ENCODE assay signal across 16 cellular contexts in the genomic region with DNA sequence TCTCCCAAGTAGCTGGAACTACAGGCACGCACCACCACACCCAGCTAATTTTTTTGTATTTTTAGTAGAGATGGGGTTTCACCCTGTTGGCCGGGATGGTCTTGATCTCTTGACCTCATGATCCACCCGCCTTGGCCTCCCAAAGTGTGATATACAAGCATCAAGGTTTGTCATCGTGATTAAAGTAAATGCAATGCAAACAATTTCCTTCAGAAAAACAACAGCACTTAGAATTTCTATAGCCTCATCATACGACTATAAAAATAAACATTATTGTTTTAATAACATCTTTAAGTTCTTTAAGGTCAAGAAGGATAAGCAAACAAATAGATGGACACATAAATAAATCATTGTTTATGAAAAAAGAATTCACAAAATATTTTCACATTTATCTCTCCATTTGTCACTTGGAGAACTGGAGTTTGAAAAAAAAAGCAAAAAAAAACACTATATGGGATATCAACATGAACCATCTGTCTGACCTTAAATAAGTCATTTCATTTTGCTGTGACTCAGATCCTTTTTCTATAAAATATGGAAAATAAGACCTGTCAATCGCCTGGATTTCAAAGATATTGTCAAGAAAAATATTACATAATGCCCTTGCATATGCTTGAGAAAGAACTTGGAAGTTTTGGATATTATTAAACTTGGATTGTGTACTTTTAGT.
"Had no signal": no experiment of that assay in that cellular context is flagged by ENCODE, and none has a peak within 500 bp of the region (broad histone marks: within the 10 kb centered on the region; RNA-seq: fewer than 3 reads in every experiment).

No MANE protein-coding gene starts in this region.

- H3K9me3 ChIP-seq: ovary had no signal

- ATAC-seq: activated T-cell treated with anti-CD3 and anti-CD28 coated beads, Interleukin-2, amount 50 U/mL, for 4 hours; stimulated activated naive CD8-positive, alpha-beta T cell treated with anti-CD3 and anti-CD28 coated beads, Interleukin-15, amount 100 ng/mL, for 72 hours had no signal

- H3K4me1 Mint-ChIP-seq: activated naive CD4-positive, alpha-beta T cell treated with anti-CD3 and anti-CD28 coated beads, Interleukin-2, amount 50 U/mL, for 24 hours; stimulated activated naive CD8-positive, alpha-beta T cell treated with anti-CD3 and anti-CD28 coated beads, Interleukin-15, amount 100 ng/mL, for 72 hours had no signal

- H3K27ac Mint-ChIP-seq: activated CD4-positive, alpha-beta memory T cell treated with anti-CD3 and anti-CD28 coated beads for 36 hours; activated naive CD4-positive, alpha-beta T cell treated with anti-CD3 and anti-CD28 coated beads, Interleukin-2, amount 50 U/mL, for 24 hours; stimulated activated naive CD8-positive, alpha-beta T cell treated with anti-CD3 and anti-CD28 coated beads, Interleukin-15, amount 100 ng/mL, for 72 hours had no signal

- H3K4me3 ChIP-seq: adrenal gland, heart left ventricle, ovary, sigmoid colon, thoracic aorta had no signal

- H3K27me3 Mint-ChIP-seq: activated CD4-positive, alpha-beta memory T cell treated with anti-CD3 and anti-CD28 coated beads for 36 hours; activated naive CD4-positive, alpha-beta T cell treated with anti-CD3 and anti-CD28 coated beads, Interleukin-2, amount 50 U/mL, for 24 hours; stimulated activated naive CD8-positive, alpha-beta T cell treated with anti-CD3 and anti-CD28 coated beads, Interleukin-15, amount 100 ng/mL, for 72 hours had no signal

- DNase-seq: activated CD4-positive, alpha-beta memory T cell treated with anti-CD3 and anti-CD28 coated beads for 36 hours; activated CD4-positive, alpha-beta T cell treated with anti-CD3 and anti-CD28 coated beads for 1 hour; activated effector memory CD4-positive, alpha-beta T cell treated with anti-CD3 and anti-CD28 coated beads, Interleukin-2, amount 50 U/mL, for 16 hours; activated T-cell treated with anti-CD3 and anti-CD28 coated beads, Interleukin-2, amount 50 U/mL, for 4 hours; adrenal gland; effector CD4-positive, alpha-beta T cell; foreskin melanocyte; heart left ventricle; mammary epithelial cell; ovary; sigmoid colon; stimulated activated CD4-positive, alpha-beta T cell treated with anti-CD3 and anti-CD28 coated beads, Interleukin-1b, Interleukin-23, amount 100 ng/mL, for 48 hours; stimulated activated naive CD8-positive, alpha-beta T cell treated with anti-CD3 and anti-CD28 coated beads, Interleukin-15, amount 100 ng/mL, for 72 hours had no signal

- H3K36me3 ChIP-seq: adrenal gland, heart left ventricle, ovary, sigmoid colon, thoracic aorta had no signal

- H3K27me3 ChIP-seq: adrenal gland, heart left ventricle, ovary, sigmoid colon had no signal

- H3K4me3 Mint-ChIP-seq: activated CD4-positive, alpha-beta memory T cell treated with anti-CD3 and anti-CD28 coated beads for 36 hours; activated naive CD4-positive, alpha-beta T cell treated with anti-CD3 and anti-CD28 coated beads, Interleukin-2, amount 50 U/mL, for 24 hours; activated T-cell treated with anti-CD3 and anti-CD28 coated beads, Interleukin-2, amount 50 U/mL, for 4 hours; neural crest cell; stimulated activated naive CD8-positive, alpha-beta T cell treated with anti-CD3 and anti-CD28 coated beads, Interleukin-15, amount 100 ng/mL, for 72 hours had no signal
